1 cellular context compared by ENCODE assay signal in the genomic region with DNA sequence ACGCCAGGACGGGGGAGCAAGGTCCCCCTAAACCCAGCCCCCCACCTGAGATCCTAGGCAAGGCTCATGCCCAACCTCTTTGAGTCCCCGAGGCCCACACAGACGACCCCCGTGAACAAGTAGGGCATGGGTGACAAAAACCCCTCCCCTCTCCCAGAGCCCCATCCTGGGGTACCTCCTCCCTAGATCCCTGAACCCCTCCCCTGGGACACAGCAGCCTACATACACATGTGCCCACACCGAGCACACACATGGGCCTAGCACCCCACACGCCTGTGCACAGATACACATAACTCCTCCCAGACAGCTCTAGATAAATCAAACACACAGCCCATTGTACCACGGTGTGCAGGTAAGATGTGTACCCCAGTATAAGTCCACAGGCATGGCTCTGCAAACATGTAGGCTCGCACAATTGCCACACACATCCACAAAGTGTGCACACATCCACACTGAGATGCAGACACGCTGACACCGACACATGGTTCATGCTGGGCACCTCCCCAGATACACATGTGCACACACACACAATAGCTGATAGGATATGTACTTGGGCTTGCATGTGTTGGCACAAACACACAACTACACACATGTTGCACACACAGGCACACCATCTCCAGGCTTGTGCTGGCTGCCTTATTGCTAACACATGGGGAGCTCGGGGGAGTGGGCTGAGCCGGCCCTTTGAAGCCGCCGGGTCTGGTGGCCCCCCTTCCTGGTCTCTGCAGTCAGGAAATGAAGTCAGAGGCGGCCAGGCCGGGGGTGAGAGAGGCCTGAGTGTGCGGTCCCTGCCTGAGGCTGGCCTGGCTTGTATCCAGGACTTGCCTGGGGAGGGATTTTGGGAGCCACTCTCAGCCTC.
A peak's percentile ranks its signal among the peaks of the same experiment; 100 is the strongest.
TF ChIP-seq lines count a peak whose summit lies in the region.

No MANE protein-coding gene starts in this region.

TF ChIP-seq in HepG2, 621 proteins besides CTCF, POLR2A, EP300 and RAD21 (continued from another document and continues in another):
- TF ChIP-seq, protein P1, sequence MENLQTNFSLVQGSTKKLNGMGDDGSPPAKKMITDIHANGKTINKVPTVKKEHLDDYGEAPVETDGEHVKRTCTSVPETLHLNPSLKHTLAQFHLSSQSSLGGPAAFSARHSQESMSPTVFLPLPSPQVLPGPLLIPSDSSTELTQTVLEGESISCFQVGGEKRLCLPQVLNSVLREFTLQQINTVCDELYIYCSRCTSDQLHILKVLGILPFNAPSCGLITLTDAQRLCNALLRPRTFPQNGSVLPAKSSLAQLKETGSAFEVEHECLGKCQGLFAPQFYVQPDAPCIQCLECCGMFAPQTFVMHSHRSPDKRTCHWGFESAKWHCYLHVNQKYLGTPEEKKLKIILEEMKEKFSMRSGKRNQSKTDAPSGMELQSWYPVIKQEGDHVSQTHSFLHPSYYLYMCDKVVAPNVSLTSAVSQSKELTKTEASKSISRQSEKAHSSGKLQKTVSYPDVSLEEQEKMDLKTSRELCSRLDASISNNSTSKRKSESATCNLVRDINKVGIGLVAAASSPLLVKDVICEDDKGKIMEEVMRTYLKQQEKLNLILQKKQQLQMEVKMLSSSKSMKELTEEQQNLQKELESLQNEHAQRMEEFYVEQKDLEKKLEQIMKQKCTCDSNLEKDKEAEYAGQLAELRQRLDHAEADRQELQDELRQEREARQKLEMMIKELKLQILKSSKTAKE (CRISPR knock-in tag; IDR thresholded peaks at IDR 0.05; ENCODE audit: borderline replicate concordance): no peak
- TF ChIP-seq ZNF724P (CRISPR knock-in tag; IDR thresholded peaks at IDR 0.05; ENCODE audit: borderline replicate concordance): no peak
- no peak for TF ChIP-seq ZNF614 (CRISPR knock-in tag; IDR thresholded peaks at IDR 0.05; ENCODE audit: borderline replicate concordance)
- TF ChIP-seq U2AF2 (IDR thresholded peaks at IDR 0.05; ENCODE audit: low read depth, low read length): no peak
- TF ChIP-seq NR1H2 (CRISPR knock-in tag; IDR thresholded peaks at IDR 0.05; ENCODE audit: borderline replicate concordance, low read depth): no peak
- no peak for TF ChIP-seq ZNF549 (CRISPR knock-in tag; IDR thresholded peaks at IDR 0.05)
- no peak for TF ChIP-seq ZNF703 (CRISPR knock-in tag; IDR thresholded peaks at IDR 0.05; ENCODE audit: borderline replicate concordance)
- no peak for TF ChIP-seq ZNF337 (CRISPR knock-in tag; IDR thresholded peaks at IDR 0.05; ENCODE audit: borderline replicate concordance, low read depth)
- TF ChIP-seq KLF11 (CRISPR knock-in tag; IDR thresholded peaks at IDR 0.05): no peak
- TF ChIP-seq, protein P2, sequence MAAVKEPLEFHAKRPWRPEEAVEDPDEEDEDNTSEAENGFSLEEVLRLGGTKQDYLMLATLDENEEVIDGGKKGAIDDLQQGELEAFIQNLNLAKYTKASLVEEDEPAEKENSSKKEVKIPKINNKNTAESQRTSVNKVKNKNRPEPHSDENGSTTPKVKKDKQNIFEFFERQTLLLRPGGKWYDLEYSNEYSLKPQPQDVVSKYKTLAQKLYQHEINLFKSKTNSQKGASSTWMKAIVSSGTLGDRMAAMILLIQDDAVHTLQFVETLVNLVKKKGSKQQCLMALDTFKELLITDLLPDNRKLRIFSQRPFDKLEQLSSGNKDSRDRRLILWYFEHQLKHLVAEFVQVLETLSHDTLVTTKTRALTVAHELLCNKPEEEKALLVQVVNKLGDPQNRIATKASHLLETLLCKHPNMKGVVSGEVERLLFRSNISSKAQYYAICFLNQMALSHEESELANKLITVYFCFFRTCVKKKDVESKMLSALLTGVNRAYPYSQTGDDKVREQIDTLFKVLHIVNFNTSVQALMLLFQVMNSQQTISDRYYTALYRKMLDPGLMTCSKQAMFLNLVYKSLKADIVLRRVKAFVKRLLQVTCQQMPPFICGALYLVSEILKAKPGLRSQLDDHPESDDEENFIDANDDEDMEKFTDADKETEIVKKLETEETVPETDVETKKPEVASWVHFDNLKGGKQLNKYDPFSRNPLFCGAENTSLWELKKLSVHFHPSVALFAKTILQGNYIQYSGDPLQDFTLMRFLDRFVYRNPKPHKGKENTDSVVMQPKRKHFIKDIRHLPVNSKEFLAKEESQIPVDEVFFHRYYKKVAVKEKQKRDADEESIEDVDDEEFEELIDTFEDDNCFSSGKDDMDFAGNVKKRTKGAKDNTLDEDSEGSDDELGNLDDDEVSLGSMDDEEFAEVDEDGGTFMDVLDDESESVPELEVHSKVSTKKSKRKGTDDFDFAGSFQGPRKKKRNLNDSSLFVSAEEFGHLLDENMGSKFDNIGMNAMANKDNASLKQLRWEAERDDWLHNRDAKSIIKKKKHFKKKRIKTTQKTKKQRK (IDR thresholded peaks at IDR 0.05; ENCODE audit: low read length): no peak
- TF ChIP-seq SALL2 (CRISPR knock-in tag; IDR thresholded peaks at IDR 0.05): 0 out of 2 replicates have a peak, but pooled peaks have one; percentile 20
- no peak for TF ChIP-seq SCMH1 (CRISPR knock-in tag; IDR thresholded peaks at IDR 0.05; ENCODE audit: borderline replicate concordance)
- TF ChIP-seq DPF2 (CRISPR knock-in tag; IDR thresholded peaks at IDR 0.05; ENCODE audit: borderline replicate concordance, low read depth): 0 out of 2 replicates have a peak, but pooled peaks have one; percentile 38
- TF ChIP-seq, protein P3, sequence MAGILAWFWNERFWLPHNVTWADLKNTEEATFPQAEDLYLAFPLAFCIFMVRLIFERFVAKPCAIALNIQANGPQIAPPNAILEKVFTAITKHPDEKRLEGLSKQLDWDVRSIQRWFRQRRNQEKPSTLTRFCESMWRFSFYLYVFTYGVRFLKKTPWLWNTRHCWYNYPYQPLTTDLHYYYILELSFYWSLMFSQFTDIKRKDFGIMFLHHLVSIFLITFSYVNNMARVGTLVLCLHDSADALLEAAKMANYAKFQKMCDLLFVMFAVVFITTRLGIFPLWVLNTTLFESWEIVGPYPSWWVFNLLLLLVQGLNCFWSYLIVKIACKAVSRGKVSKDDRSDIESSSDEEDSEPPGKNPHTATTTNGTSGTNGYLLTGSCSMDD (CRISPR knock-in tag; IDR thresholded peaks at IDR 0.05): no peak
- TF ChIP-seq RFXANK (CRISPR knock-in tag; IDR thresholded peaks at IDR 0.05): no peak
- TF ChIP-seq, protein P4, sequence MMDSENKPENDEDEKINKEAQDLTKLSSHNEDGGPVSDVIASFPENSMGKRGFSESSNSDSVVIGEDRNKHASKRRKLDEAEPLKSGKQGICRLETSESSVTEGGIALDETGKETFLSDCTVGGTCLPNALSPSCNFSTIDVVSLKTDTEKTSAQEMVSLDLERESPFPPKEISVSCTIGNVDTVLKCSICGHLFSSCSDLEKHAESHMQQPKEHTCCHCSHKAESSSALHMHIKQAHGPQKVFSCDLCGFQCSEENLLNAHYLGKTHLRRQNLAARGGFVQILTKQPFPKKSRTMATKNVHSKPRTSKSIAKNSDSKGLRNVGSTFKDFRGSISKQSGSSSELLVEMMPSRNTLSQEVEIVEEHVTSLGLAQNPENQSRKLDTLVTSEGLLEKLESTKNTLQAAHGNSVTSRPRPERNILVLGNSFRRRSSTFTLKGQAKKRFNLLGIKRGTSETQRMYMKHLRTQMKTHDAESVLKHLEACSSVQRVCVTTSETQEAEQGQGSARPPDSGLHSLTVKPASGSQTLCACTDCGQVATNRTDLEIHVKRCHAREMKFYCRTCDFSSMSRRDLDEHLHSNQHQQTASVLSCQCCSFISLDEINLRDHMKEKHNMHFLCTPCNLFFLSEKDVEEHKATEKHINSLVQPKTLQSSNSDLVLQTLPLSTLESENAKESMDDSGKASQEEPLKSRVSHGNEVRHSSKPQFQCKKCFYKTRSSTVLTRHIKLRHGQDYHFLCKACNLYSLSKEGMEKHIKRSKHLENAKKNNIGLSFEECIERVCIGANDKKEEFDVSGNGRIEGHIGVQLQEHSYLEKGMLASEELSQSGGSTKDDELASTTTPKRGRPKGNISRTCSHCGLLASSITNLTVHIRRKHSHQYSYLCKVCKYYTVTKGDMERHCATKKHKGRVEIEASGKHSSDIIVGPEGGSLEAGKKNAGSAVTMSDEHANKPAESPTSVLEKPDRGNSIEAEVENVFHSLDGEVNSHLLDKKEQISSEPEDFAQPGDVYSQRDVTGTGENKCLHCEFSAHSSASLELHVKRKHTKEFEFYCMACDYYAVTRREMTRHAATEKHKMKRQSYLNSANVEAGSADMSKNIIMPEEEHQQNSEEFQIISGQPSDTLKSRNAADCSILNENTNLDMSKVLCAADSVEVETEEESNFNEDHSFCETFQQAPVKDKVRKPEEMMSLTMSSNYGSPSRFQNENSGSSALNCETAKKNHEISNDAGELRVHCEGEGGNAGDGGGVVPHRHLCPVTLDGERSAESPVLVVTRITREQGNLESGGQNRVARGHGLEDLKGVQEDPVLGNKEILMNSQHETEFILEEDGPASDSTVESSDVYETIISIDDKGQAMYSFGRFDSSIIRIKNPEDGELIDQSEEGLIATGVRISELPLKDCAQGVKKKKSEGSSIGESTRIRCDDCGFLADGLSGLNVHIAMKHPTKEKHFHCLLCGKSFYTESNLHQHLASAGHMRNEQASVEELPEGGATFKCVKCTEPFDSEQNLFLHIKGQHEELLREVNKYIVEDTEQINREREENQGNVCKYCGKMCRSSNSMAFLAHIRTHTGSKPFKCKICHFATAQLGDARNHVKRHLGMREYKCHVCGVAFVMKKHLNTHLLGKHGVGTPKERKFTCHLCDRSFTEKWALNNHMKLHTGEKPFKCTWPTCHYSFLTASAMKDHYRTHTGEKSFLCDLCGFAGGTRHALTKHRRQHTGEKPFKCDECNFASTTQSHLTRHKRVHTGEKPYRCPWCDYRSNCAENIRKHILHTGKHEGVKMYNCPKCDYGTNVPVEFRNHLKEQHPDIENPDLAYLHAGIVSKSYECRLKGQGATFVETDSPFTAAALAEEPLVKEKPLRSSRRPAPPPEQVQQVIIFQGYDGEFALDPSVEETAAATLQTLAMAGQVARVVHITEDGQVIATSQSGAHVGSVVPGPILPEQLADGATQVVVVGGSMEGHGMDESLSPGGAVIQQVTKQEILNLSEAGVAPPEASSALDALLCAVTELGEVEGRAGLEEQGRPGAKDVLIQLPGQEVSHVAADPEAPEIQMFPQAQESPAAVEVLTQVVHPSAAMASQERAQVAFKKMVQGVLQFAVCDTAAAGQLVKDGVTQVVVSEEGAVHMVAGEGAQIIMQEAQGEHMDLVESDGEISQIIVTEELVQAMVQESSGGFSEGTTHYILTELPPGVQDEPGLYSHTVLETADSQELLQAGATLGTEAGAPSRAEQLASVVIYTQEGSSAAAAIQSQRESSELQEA (CRISPR knock-in tag; IDR thresholded peaks at IDR 0.05; ENCODE audit: not compliant biosample characterization): no peak
- TF ChIP-seq SIX1 (CRISPR knock-in tag; IDR thresholded peaks at IDR 0.05; ENCODE audit: borderline replicate concordance): no peak
- TF ChIP-seq ZNF367 (CRISPR knock-in tag; IDR thresholded peaks at IDR 0.05; ENCODE audit: borderline replicate concordance): no peak
- no peak for TF ChIP-seq ZFP36 (IDR thresholded peaks at IDR 0.05; ENCODE audit: borderline replicate concordance, low read depth, low read length, partially characterized antibody)
- TF ChIP-seq ZNF30 (CRISPR knock-in tag; IDR thresholded peaks at IDR 0.05): no peak
- TF ChIP-seq MXD4 (CRISPR knock-in tag; IDR thresholded peaks at IDR 0.05): no peak
- no peak for TF ChIP-seq ZNF253 (CRISPR knock-in tag; IDR thresholded peaks at IDR 0.05; ENCODE audit: borderline replicate concordance)
- TF ChIP-seq ARNT2 (CRISPR knock-in tag; IDR thresholded peaks at IDR 0.05; ENCODE audit: low read depth): no peak
- TF ChIP-seq KLF9 (CRISPR knock-in tag; IDR thresholded peaks at IDR 0.05; ENCODE audit: low read depth): no peak
- no peak for TF ChIP-seq ZNF34 (CRISPR knock-in tag; IDR thresholded peaks at IDR 0.05; ENCODE audit: borderline replicate concordance)
- TF ChIP-seq, protein P5, sequence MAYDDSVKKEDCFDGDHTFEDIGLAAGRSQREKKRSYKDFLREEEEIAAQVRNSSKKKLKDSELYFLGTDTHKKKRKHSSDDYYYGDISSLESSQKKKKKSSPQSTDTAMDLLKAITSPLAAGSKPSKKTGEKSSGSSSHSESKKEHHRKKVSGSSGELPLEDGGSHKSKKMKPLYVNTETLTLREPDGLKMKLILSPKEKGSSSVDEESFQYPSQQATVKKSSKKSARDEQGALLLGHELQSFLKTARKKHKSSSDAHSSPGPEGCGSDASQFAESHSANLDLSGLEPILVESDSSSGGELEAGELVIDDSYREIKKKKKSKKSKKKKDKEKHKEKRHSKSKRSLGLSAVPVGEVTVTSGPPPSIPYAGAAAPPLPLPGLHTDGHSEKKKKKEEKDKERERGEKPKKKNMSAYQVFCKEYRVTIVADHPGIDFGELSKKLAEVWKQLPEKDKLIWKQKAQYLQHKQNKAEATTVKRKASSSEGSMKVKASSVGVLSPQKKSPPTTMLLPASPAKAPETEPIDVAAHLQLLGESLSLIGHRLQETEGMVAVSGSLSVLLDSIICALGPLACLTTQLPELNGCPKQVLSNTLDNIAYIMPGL (CRISPR knock-in tag; IDR thresholded peaks at IDR 0.05; ENCODE audit: borderline replicate concordance in 1 of 2, low read depth in 1 of 2): 0 out of 4 replicates have a peak, but pooled peaks of 1 of the 2 experiments have one; percentile 49
- no peak for TF ChIP-seq RARA (CRISPR knock-in tag; IDR thresholded peaks at IDR 0.05)
- TF ChIP-seq, protein P6, sequence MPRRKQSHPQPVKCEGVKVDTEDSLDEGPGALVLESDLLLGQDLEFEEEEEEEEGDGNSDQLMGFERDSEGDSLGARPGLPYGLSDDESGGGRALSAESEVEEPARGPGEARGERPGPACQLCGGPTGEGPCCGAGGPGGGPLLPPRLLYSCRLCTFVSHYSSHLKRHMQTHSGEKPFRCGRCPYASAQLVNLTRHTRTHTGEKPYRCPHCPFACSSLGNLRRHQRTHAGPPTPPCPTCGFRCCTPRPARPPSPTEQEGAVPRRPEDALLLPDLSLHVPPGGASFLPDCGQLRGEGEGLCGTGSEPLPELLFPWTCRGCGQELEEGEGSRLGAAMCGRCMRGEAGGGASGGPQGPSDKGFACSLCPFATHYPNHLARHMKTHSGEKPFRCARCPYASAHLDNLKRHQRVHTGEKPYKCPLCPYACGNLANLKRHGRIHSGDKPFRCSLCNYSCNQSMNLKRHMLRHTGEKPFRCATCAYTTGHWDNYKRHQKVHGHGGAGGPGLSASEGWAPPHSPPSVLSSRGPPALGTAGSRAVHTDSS (CRISPR knock-in tag; conservative IDR thresholded peaks at IDR 0.05): no peak
- TF ChIP-seq ATF7-NPFF (CRISPR knock-in tag; IDR thresholded peaks at IDR 0.05; ENCODE audit: low read depth): no peak
- no peak for TF ChIP-seq KMT2B (CRISPR knock-in tag; IDR thresholded peaks at IDR 0.05)
- no peak for TF ChIP-seq CHCHD3 (CRISPR knock-in tag; IDR thresholded peaks at IDR 0.05)
- no peak for TF ChIP-seq ZNF431 (CRISPR knock-in tag; IDR thresholded peaks at IDR 0.05; ENCODE audit: borderline replicate concordance, low read depth)
